ENCODE assay signal across 9 cellular contexts in the genomic region with DNA sequence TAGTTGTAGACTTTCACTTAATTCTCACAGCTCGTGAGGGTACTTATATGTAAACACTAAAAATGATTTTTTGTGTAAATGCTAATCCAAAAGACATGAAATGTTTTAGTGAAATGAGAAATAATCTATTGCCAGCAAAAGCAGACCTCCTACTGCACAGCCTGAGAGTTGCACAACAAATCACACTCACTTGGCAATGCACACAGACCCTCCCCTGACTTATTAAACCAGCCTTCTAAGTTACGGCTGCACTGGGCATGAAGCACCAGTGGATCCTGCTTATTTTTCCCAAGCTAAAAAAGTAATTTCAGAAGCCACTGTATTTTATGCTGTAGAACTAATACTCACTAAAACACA. TPM values are rescaled to one million over a fixed set of nuclear protein-coding genes. Genes with fewer than 3 reads are reported as not detected.
DNase-seq lines count a peak whose midpoint lies in the region; ATAC-seq, FAIRE-seq and TF ChIP-seq lines count a peak whose summit lies in the region.
"Had no signal": no experiment of that assay in that cellular context is flagged by ENCODE, and none has a peak within 500 bp of the region (broad histone marks: within the 10 kb centered on the region; RNA-seq: fewer than 3 reads in every experiment).

No MANE protein-coding gene starts in this region.

- H3K4me1 ChIP-seq in astrocyte (ENCODE audit: insufficient read depth, low read length) (peaks cover 58% of the 10 kb centered on the region), psoas muscle (peaks cover 77% of the 10 kb centered on the region)

- no peak for FAIRE-seq in astrocyte (lab: Jason Lieb, UNC)

- H3K9me3 ChIP-seq in astrocyte (ENCODE audit: insufficient read depth, low read depth, low read length) (no peaks in the 10 kb centered on the region), psoas muscle (no peaks in the 10 kb centered on the region)

- H3K79me2 ChIP-seq in astrocyte (ENCODE audit: insufficient read depth, low read length): peaks cover 100% of the 10 kb centered on the region

- peak; percentile 68 to 91 for ATAC-seq in left cardiac atrium
- ATAC-seq in psoas muscle: peak in 1 of 4 donors; percentile 42

- no peaks in the 10 kb centered on the region for H3K27me3 Mint-ChIP-seq in astrocyte (ENCODE audit: low read depth, unreplicated experiment)
- peaks cover 18% of the 10 kb centered on the region for H3K27me3 Mint-ChIP-seq in activated T-helper 1 cell treated with anti-CD3 and anti-CD28 coated beads, Interleukin-12 subunit alpha, Interleukin-12 subunit beta, Interleukin-2, Interleukin-4 antibody, amounts not matched to agents 30 ng/mL and 10 ng/mL and 1 ng/mL, durations not matched to agents 14 hours and 24 hours and 36 hours (ENCODE audit: insufficient read depth)

- H3K9me3 Mint-ChIP-seq in astrocyte (ENCODE audit: unreplicated experiment): no peaks in the 10 kb centered on the region
- H3K9me3 Mint-ChIP-seq in activated T-helper 1 cell treated with anti-CD3 and anti-CD28 coated beads, Interleukin-12 subunit alpha, Interleukin-12 subunit beta, Interleukin-2, Interleukin-4 antibody, amounts not matched to agents 30 ng/mL and 10 ng/mL and 1 ng/mL, durations not matched to agents 14 hours and 24 hours and 36 hours: no peaks in the 10 kb centered on the region

- H3K4me2 ChIP-seq in astrocyte (ENCODE audit: low read length): peak overlapping the region; percentile 58

- H3K36me3 ChIP-seq in astrocyte (ENCODE audit: insufficient read depth, low read length) (peaks cover 38% of the 10 kb centered on the region), psoas muscle (ENCODE audit: insufficient read depth in 1 of 2, low read depth in 1 of 2) (peaks cover 2 to 23% of the 10 kb centered on the region in 2 donors)

- H2AFZ ChIP-seq in astrocyte (ENCODE audit: low read depth, low read length): no peak overlapping the region

- peaks cover 11% of the 10 kb centered on the region for H3K36me3 Mint-ChIP-seq in astrocyte (ENCODE audit: low read depth, unreplicated experiment)
- no peaks in the 10 kb centered on the region for H3K36me3 Mint-ChIP-seq in activated T-helper 1 cell treated with anti-CD3 and anti-CD28 coated beads, Interleukin-12 subunit alpha, Interleukin-12 subunit beta, Interleukin-2, Interleukin-4 antibody, amounts not matched to agents 30 ng/mL and 10 ng/mL and 1 ng/mL, durations not matched to agents 14 hours and 24 hours and 36 hours (ENCODE audit: low read depth)

- TF ChIP-seq CTCF in C4-2B (conservative IDR thresholded peaks at IDR 0.05) (no peak), astrocyte (IDR thresholded peaks at IDR 0.05; ENCODE audit: insufficient read depth, low read depth, low read length) (no peak), psoas muscle (IDR thresholded peaks at IDR 0.05) (no peak)

- intact Hi-C loops in left cardiac atrium (cut with DNase I) (loop anchor here in 1 of 2 donors (5.0 kb wide), 2 partner anchors 33 to 297 kb away; no protein-coding TSS in a partner anchor), psoas muscle (cut with DNase I) (loop anchor here (5.0 kb wide), 3 partner anchors 38 to 332 kb away; no protein-coding TSS in a partner anchor)
- intact Hi-C loops in activated T-helper 1 cell treated with anti-CD3 and anti-CD28 coated beads, Interleukin-12 subunit alpha, Interleukin-12 subunit beta, Interleukin-2, Interleukin-4 antibody, amounts not matched to agents 30 ng/mL and 10 ng/mL and 1 ng/mL, durations not matched to agents 14 hours and 24 hours and 36 hours (cut with micrococcal nuclease): loop anchor here (1.0 kb wide), 2 partner anchors 299 to 334 kb away; no protein-coding TSS in a partner anchor

- H3K4me3 ChIP-seq in astrocyte (ENCODE audit: insufficient read depth, low read depth, low read length) (no peak overlapping the region), psoas muscle (peak overlapping the region; percentile 1)

- H3K27ac ChIP-seq in C4-2B: peak overlapping the region; percentile 68; the same call in 1 of the 2 replicates
- peak overlapping the region; percentile 53 for H3K27ac ChIP-seq in astrocyte (ENCODE audit: low read depth, low read length)
- H3K27ac ChIP-seq in psoas muscle: peak overlapping the region; percentile 62

- 25 to 58% (median 42%) methylated on average over 2 of the region's 2 CpGs for WGBS in psoas muscle, 3 donors

- H3K27ac Mint-ChIP-seq in astrocyte (ENCODE audit: unreplicated experiment): no peak overlapping the region
- no peak overlapping the region for H3K27ac Mint-ChIP-seq in activated T-helper 1 cell treated with anti-CD3 and anti-CD28 coated beads, Interleukin-12 subunit alpha, Interleukin-12 subunit beta, Interleukin-2, Interleukin-4 antibody, amounts not matched to agents 30 ng/mL and 10 ng/mL and 1 ng/mL, durations not matched to agents 14 hours and 24 hours and 36 hours

- no peaks in the 10 kb centered on the region for H3K27me3 ChIP-seq in astrocyte (ENCODE audit: insufficient read depth, low read length)
- H3K27me3 ChIP-seq in psoas muscle (ENCODE audit: insufficient read depth in 3 of 3, low read length in 2 of 3): no peaks in the 10 kb centered on the region

- H3K9ac ChIP-seq in astrocyte (ENCODE audit: low read length): peak overlapping the region; percentile 52

- peaks cover 70% of the 10 kb centered on the region for H3K4me1 Mint-ChIP-seq in astrocyte (ENCODE audit: low read depth, unreplicated experiment)
- peaks cover 5% of the 10 kb centered on the region for H3K4me1 Mint-ChIP-seq in activated T-helper 1 cell treated with anti-CD3 and anti-CD28 coated beads, Interleukin-12 subunit alpha, Interleukin-12 subunit beta, Interleukin-2, Interleukin-4 antibody, amounts not matched to agents 30 ng/mL and 10 ng/mL and 1 ng/mL, durations not matched to agents 14 hours and 24 hours and 36 hours (ENCODE audit: low read depth)

- H3K4me3 Mint-ChIP-seq in astrocyte (ENCODE audit: unreplicated experiment): no peak overlapping the region
- no peak overlapping the region for H3K4me3 Mint-ChIP-seq in activated T-helper 1 cell treated with anti-CD3 and anti-CD28 coated beads, Interleukin-12 subunit alpha, Interleukin-12 subunit beta, Interleukin-2, Interleukin-4 antibody, amounts not matched to agents 30 ng/mL and 10 ng/mL and 1 ng/mL, durations not matched to agents 14 hours and 24 hours and 36 hours

- DNase-seq in astrocyte (ENCODE audit: low read depth): no peak
- DNase-seq in left cardiac atrium: no peak
- no peak for DNase-seq in psoas muscle
- DNase-seq in activated effector memory CD4-positive, alpha-beta T cell treated with Interleukin-2 at 50 U/mL for 16 hours: no peak
- no peak for DNase-seq in activated CD8-positive, alpha-beta memory T cell treated with anti-CD3 and anti-CD28 coated beads, Interleukin-2, amount 50 U/mL, for 4 hours
- DNase-seq in activated T-helper 1 cell treated with anti-CD3 and anti-CD28 coated beads, Interleukin-12 subunit alpha, Interleukin-12 subunit beta, Interleukin-2, Interleukin-4 antibody, amounts not matched to agents 30 ng/mL and 10 ng/mL and 1 ng/mL, durations not matched to agents 14 hours and 24 hours and 36 hours (ENCODE audit: low spot score): no peak
- DNase-seq in A172 (ENCODE audit: low spot score): no peak
- DNase-seq: posterior cingulate gyrus had no signal

- peaks cover 94% of the 10 kb centered on the region for H4K20me1 ChIP-seq in astrocyte (ENCODE audit: insufficient read depth, low read length)

RNA-seq across cellular contexts. Expression of a gene that starts 10.3 kb away (rescaled TPM):
- 81.5 and 119 TPM in 2 replicates for total RNA-seq in astrocyte
- 10 to 100 TPM; 17.0 to 19.0 TPM for total RNA-seq in left cardiac atrium
- 10 to 100 TPM; 23.2 to 76.2 (median 58.7) TPM for total RNA-seq in psoas muscle
- 10 to 100 TPM; 55.4 to 99.9 (median 94.9) TPM for polyA plus RNA-seq in psoas muscle
- 1.6 and 3.2 TPM in 2 replicates for total RNA-seq in activated T-helper 1 cell treated with anti-CD3 and anti-CD28 coated beads, Interleukin-12 subunit alpha, Interleukin-12 subunit beta, Interleukin-2, Interleukin-4 antibody, amounts not matched to agents 30 ng/mL and 10 ng/mL and 1 ng/mL, durations not matched to agents 14 hours and 24 hours and 36 hours
- 92.1 and 100 TPM in 2 replicates for total RNA-seq in A172 (2014; rRNA removed; shearing (Covaris generic))

RNA-seq across cellular contexts. Expression of a gene that starts 54.3 kb away (rescaled TPM):
- total RNA-seq in astrocyte (268 and 282 TPM in 2 replicates), left cardiac atrium (100 to 1,000 TPM; 284 to 328 TPM), psoas muscle (100 to 1,000 TPM; 389 to 467 (median 417) TPM)
- 100 to 1,000 TPM; 430 to 441 (median 432) TPM for polyA plus RNA-seq in psoas muscle
- total RNA-seq in activated T-helper 1 cell treated with anti-CD3 and anti-CD28 coated beads, Interleukin-12 subunit alpha, Interleukin-12 subunit beta, Interleukin-2, Interleukin-4 antibody, amounts not matched to agents 30 ng/mL and 10 ng/mL and 1 ng/mL, durations not matched to agents 14 hours and 24 hours and 36 hours: 425 and 429 TPM in 2 replicates
- 242 and 359 TPM in 2 replicates for total RNA-seq in A172 (2014; rRNA removed; shearing (Covaris generic))
